8 cellular contexts compared by ENCODE assay signal in the genomic region with DNA sequence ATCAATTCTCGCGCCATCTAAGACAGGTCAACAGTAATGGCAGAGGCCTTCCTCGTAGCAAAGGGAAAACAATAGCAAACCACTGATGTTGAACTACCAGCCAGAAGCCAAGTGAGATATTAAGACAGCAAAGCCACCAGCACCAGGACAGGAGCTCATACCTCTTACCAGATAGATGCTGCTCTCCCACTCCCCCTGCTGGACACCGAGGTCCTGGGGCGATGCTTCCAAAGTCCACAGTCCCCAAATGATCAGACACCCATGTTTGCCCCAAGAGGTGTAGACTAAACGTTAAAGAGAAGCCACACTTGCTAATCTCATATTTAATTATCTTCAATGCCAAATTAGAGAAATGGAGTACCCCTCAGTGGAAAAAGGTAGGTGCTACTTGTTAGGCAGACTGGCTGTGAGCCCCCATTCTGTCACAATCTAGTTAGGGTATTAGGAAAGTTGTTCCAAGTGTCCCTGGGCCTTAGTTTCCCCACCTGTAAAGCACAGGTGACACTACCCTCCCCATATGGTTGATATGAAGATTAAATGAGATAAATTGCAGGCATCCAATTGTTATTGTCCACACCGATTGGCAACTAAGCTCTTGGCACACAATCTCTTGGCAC. TPM values are rescaled to one million over a fixed set of nuclear protein-coding genes. Genes with fewer than 3 reads are reported as not detected.
DNase-seq lines count a peak whose midpoint lies in the region; ATAC-seq and TF ChIP-seq lines count a peak whose summit lies in the region.

No MANE protein-coding gene starts in this region.

- ATAC-seq in CD4-positive, CD25-positive, alpha-beta regulatory T cell (ENCODE audit: low read depth in 2 of 2): peak; percentile 55 to 68
- peak; percentile 89 for ATAC-seq in GM19043 (IDR thresholded peaks at IDR 0.05; ENCODE audit: low read depth, unreplicated experiment)
- ATAC-seq in sciatic nerve: peak; percentile 58

- H3K4me1 Mint-ChIP-seq in CD4-positive, CD25-positive, alpha-beta regulatory T cell: no peaks in the 10 kb centered on the region
- no peaks in the 10 kb centered on the region for H3K4me1 Mint-ChIP-seq in glutamatergic neuron (ENCODE audit: low read depth, unreplicated experiment)

- no peak overlapping the region for H3K27ac ChIP-seq in CD4-positive, CD25-positive, alpha-beta regulatory T cell (ENCODE audit: insufficient read depth, low read length, poor library complexity, severe bottlenecking)

- intact Hi-C loops in sciatic nerve (cut with DNase I): no loop called here

- TF ChIP-seq CTCF in glutamatergic neuron (IDR thresholded peaks at IDR 0.05; ENCODE audit: partially characterized antibody, unreplicated experiment): peak; percentile 60

- no peaks in the 10 kb centered on the region for H3K9me3 Mint-ChIP-seq in CD4-positive, CD25-positive, alpha-beta regulatory T cell
- H3K9me3 Mint-ChIP-seq in glutamatergic neuron (ENCODE audit: unreplicated experiment): no peaks in the 10 kb centered on the region

- no peaks in the 10 kb centered on the region for H3K4me1 ChIP-seq in CD4-positive, CD25-positive, alpha-beta regulatory T cell (ENCODE audit: control insufficient read depth, insufficient read depth, low read length, poor library complexity, severe bottlenecking)

- H3K27ac Mint-ChIP-seq in CD4-positive, CD25-positive, alpha-beta regulatory T cell: no peak overlapping the region
- no peak overlapping the region for H3K27ac Mint-ChIP-seq in glutamatergic neuron (ENCODE audit: unreplicated experiment)

- no peaks in the 10 kb centered on the region for H3K27me3 ChIP-seq in CD4-positive, CD25-positive, alpha-beta regulatory T cell (ENCODE audit: control insufficient read depth, insufficient read depth, low read length)

- no peaks in the 10 kb centered on the region for H3K36me3 ChIP-seq in CD4-positive, CD25-positive, alpha-beta regulatory T cell (ENCODE audit: control insufficient read depth, insufficient read depth, low read length)

- H3K27me3 Mint-ChIP-seq in CD4-positive, CD25-positive, alpha-beta regulatory T cell: peaks cover 4% of the 10 kb centered on the region
- H3K27me3 Mint-ChIP-seq in glutamatergic neuron (ENCODE audit: unreplicated experiment): peaks cover 4% of the 10 kb centered on the region

- no peak overlapping the region for H3K4me3 ChIP-seq in CD4-positive, CD25-positive, alpha-beta regulatory T cell (ENCODE audit: low read depth, low read length)

- peak; percentile 30 to 75 (median 45) for DNase-seq in CD4-positive, CD25-positive, alpha-beta regulatory T cell
- DNase-seq in HPDE6-E6E7 (ENCODE audit: extremely low spot score): peak; percentile 55
- DNase-seq in SHP77 treated with DMSO at 0.1 percent for 48 hours (lab: John Stamatoyannopoulos, UW): peak; percentile 46
- DNase-seq in activated T-helper 9 cell treated with anti-CD3 and anti-CD28 coated beads, Interleukin-2, amount 50 U/mL, for 16 hours (ENCODE audit: low read depth): peak; percentile 51
- peak; percentile 70 for DNase-seq in glutamatergic neuron
- DNase-seq in sciatic nerve (ENCODE audit: low spot score): peak; percentile 72
- no peak for DNase-seq in GOT3 (lab: John Stamatoyannopoulos, UW)

- H3K4me3 Mint-ChIP-seq in CD4-positive, CD25-positive, alpha-beta regulatory T cell: no peak overlapping the region
- H3K4me3 Mint-ChIP-seq in glutamatergic neuron (ENCODE audit: unreplicated experiment): no peak overlapping the region

- H3K36me3 Mint-ChIP-seq in CD4-positive, CD25-positive, alpha-beta regulatory T cell: no peaks in the 10 kb centered on the region
- peaks cover 3% of the 10 kb centered on the region for H3K36me3 Mint-ChIP-seq in glutamatergic neuron (ENCODE audit: unreplicated experiment)

- H3K9me3 ChIP-seq in CD4-positive, CD25-positive, alpha-beta regulatory T cell (ENCODE audit: control insufficient read depth in 2 of 2, low read length in 2 of 2): no peaks in the 10 kb centered on the region

RNA-seq across cellular contexts. Expression of a gene that starts 39.9 kb away (rescaled TPM):
- total RNA-seq in CD4-positive, CD25-positive, alpha-beta regulatory T cell: 414 TPM
- 100 to 1,000 TPM; 217 to 490 (median 368) TPM for polyA plus RNA-seq in CD4-positive, CD25-positive, alpha-beta regulatory T cell
- total RNA-seq in glutamatergic neuron (ENCODE audit: unreplicated experiment) (111 TPM), sciatic nerve (322 TPM)

RNA-seq across cellular contexts. Expression of a gene that starts 55.7 kb away (rescaled TPM):
- not detected for total RNA-seq in CD4-positive, CD25-positive, alpha-beta regulatory T cell
- polyA plus RNA-seq in CD4-positive, CD25-positive, alpha-beta regulatory T cell: not detected
- total RNA-seq in glutamatergic neuron (ENCODE audit: unreplicated experiment) (not detected), sciatic nerve (28.1 TPM)

Comparison
In these comparisons a context has a peak if more than half of its experiments do, and no peak if none do; other contexts are left out.
1. RNA of a gene that starts 55.7 kb away (total RNA-seq): 28.1 TPM in sciatic nerve (single experiment); not detected in CD4-positive, CD25-positive, alpha-beta regulatory T cell (single experiment) and not detected in glutamatergic neuron (single experiment); every median in the first group is over 10 times any median in the second.
2. Peak in every context shown above with its lines, with median percentiles within 50 percentile points of each other: ATAC-seq.